2 cellular contexts compared by ENCODE assay signal in genomic region chr17:47204722-47205418, GRCh38.
TF ChIP-seq lines count a peak whose summit lies in the region.

No MANE protein-coding gene starts in this region.

TF ChIP-seq in GM12878, 131 proteins besides CTCF, POLR2A, EP300 and RAD21 (continues in another document):
- TF ChIP-seq YY1 (IDR thresholded peaks at IDR 0.05; ENCODE audit: low read depth, low read length) (peak; percentile 19; the same call in 1 of the 2 replicates), FOS (IDR thresholded peaks at IDR 0.05; ENCODE audit: borderline replicate concordance, extremely low read depth, insufficient read length) (no peak), IRF4 (IDR thresholded peaks at IDR 0.05; ENCODE audit: low read depth, low read length) (0 out of 2 replicates have a peak, but pooled peaks have one; percentile 7), LARP7 (IDR thresholded peaks at IDR 0.05) (0 out of 2 replicates have a peak, but pooled peaks have one; percentile 18), SMARCA5 (IDR thresholded peaks at IDR 0.05) (peak; percentile 67), TAF1 (IDR thresholded peaks at IDR 0.05; ENCODE audit: borderline replicate concordance, low read depth, low read length) (no peak), ZNF592 (IDR thresholded peaks at IDR 0.05) (no peak), KAT2A (conservative IDR thresholded peaks at IDR 0.05; ENCODE audit: control insufficient read depth, low read depth, low read length) (no peak), IKZF1 (conservative IDR thresholded peaks at IDR 0.05) (no peak), HDGF (IDR thresholded peaks at IDR 0.05) (0 out of 2 replicates have a peak, but pooled peaks have one; percentile 12), PAX5 (IDR thresholded peaks at IDR 0.05; ENCODE audit: borderline replicate concordance, low read depth, low read length) (0 out of 2 replicates have a peak, but pooled peaks have one; percentile 25), POU2F2 (IDR thresholded peaks at IDR 0.05; ENCODE audit: borderline replicate concordance, low read depth, low read length) (0 out of 3 replicates have a peak, but pooled peaks have one; percentile 11), SUZ12 (IDR thresholded peaks at IDR 0.05; ENCODE audit: unreplicated experiment) (no peak), ASH2L (IDR thresholded peaks at IDR 0.05; ENCODE audit: borderline replicate concordance, low read depth) (0 out of 2 replicates have a peak, but pooled peaks have one; percentile 14), ATF3 (IDR thresholded peaks at IDR 0.05; ENCODE audit: borderline replicate concordance, extremely low read depth, low read depth, low read length) (no peak), NFXL1 (IDR thresholded peaks at IDR 0.05; ENCODE audit: borderline replicate concordance) (no peak), ZNF384 (IDR thresholded peaks at IDR 0.05; ENCODE audit: borderline replicate concordance, low read depth, low read length) (peak; percentile 63; the same call in 1 of the 2 replicates), TCF12 (IDR thresholded peaks at IDR 0.05; ENCODE audit: low read depth, low read length) (no peak), MEF2B (IDR thresholded peaks at IDR 0.05; ENCODE audit: partially characterized antibody, poor library complexity, severe bottlenecking) (peak; percentile 7), RUNX3 (IDR thresholded peaks at IDR 0.05; ENCODE audit: low read length) (peak; percentile 76)
- TF ChIP-seq, protein P1, sequence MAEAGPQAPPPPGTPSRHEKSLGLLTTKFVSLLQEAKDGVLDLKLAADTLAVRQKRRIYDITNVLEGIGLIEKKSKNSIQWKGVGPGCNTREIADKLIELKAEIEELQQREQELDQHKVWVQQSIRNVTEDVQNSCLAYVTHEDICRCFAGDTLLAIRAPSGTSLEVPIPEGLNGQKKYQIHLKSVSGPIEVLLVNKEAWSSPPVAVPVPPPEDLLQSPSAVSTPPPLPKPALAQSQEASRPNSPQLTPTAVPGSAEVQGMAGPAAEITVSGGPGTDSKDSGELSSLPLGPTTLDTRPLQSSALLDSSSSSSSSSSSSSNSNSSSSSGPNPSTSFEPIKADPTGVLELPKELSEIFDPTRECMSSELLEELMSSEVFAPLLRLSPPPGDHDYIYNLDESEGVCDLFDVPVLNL (IDR thresholded peaks at IDR 0.05; ENCODE audit: low read depth, low read length): no peak
- TF ChIP-seq, protein P2, sequence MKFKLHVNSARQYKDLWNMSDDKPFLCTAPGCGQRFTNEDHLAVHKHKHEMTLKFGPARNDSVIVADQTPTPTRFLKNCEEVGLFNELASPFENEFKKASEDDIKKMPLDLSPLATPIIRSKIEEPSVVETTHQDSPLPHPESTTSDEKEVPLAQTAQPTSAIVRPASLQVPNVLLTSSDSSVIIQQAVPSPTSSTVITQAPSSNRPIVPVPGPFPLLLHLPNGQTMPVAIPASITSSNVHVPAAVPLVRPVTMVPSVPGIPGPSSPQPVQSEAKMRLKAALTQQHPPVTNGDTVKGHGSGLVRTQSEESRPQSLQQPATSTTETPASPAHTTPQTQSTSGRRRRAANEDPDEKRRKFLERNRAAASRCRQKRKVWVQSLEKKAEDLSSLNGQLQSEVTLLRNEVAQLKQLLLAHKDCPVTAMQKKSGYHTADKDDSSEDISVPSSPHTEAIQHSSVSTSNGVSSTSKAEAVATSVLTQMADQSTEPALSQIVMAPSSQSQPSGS (IDR thresholded peaks at IDR 0.05; ENCODE audit: low read length): peak; percentile 75; the same call in 1 of the 2 replicates

TF ChIP-seq in liver, 16 proteins besides CTCF, POLR2A, EP300 and RAD21:
- TF ChIP-seq FOXA2 (IDR thresholded peaks at IDR 0.05) (no peak), RXRA (IDR thresholded peaks at IDR 0.05) (no peak), EGR1 (IDR thresholded peaks at IDR 0.05; ENCODE audit: low read depth in 2 of 2) (no peak), YY1 (IDR thresholded peaks at IDR 0.05) (no peak), HNF4G (IDR thresholded peaks at IDR 0.05) (no peak), FOXA1 (IDR thresholded peaks at IDR 0.05) (no peak), ATF3 (IDR thresholded peaks at IDR 0.05) (no peak), NR2F2 (IDR thresholded peaks at IDR 0.05) (no peak)
